In the genomic region with DNA sequence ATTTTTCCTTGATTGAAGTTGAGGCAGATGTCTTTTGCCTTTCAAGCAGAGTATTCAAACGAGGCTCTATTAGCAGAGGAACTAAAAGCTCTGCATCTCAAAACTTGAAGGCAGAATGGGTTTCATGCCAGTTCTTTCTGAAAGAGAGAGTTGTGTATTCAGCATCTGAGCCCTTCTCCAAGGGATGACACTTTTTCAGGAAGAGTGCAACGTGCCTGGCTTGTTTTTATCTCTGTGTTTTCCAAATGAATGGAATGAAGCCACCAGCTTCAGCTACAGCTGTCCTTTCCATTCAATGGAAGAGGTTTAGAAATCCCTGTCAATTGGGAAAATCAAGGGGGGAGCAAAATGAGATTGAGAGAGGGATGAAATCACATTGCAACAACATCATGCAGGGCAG, we compare ENCODE assay signal across 22 cellular contexts. TPM values are rescaled to one million over a fixed set of nuclear protein-coding genes. Genes with fewer than 3 reads are reported as not detected.
A peak's percentile ranks its signal among the peaks of the same experiment; 100 is the strongest.
DNase-seq lines count a peak whose midpoint lies in the region; ATAC-seq and TF ChIP-seq lines count a peak whose summit lies in the region.
"Had no signal": no experiment of that assay in that cellular context is flagged by ENCODE, and none has a peak within 500 bp of the region (broad histone marks: within the 10 kb centered on the region; RNA-seq: fewer than 3 reads in every experiment).

No MANE protein-coding gene starts in this region.

- H3K9me3 Mint-ChIP-seq in WTC11, result no peaks in the 10 kb centered on the region

- ATAC-seq in WTC11 (no peak), GM18502 (IDR thresholded peaks at IDR 0.05; ENCODE audit: poor library complexity, unreplicated experiment) (no peak)
- ATAC-seq: HepG2, Panc1 had no signal

- no peaks in the 10 kb centered on the region for H3K36me3 Mint-ChIP-seq in WTC11
- H3K36me3 Mint-ChIP-seq: CD4-positive, CD25-positive, alpha-beta regulatory T cell had no signal

- in situ Hi-C loops in G401 (cut with HindIII; ENCODE audit: low sequenced_read_pairs), result no loop called here

- CTCF ChIA-PET in WTC11 (lab: Charles Lee), result no interaction called here

- H3K27me3 Mint-ChIP-seq in WTC11 (ENCODE audit: low read depth), result no peaks in the 10 kb centered on the region

- H3K4me1 Mint-ChIP-seq in WTC11, result peaks cover 35% of the 10 kb centered on the region
- H3K4me1 Mint-ChIP-seq: CD4-positive, CD25-positive, alpha-beta regulatory T cell had no signal

- no peak for TF ChIP-seq CTCF in WTC11 (IDR thresholded peaks at IDR 0.05)

- POLR2A ChIA-PET in WTC11 (lab: Charles Lee), result no interaction called here

- no peak overlapping the region for H3K4me3 Mint-ChIP-seq in WTC11
- H3K4me3 Mint-ChIP-seq: CD4-positive, CD25-positive, alpha-beta regulatory T cell had no signal

- peak overlapping the region; percentile 84; the same call in 1 of the 2 replicates for H3K27ac Mint-ChIP-seq in WTC11
- H3K27ac Mint-ChIP-seq: CD4-positive, CD25-positive, alpha-beta regulatory T cell had no signal

- DNase-seq in G401 (ENCODE audit: low spot score) (peak; percentile 31), WTC11 (ENCODE audit: low spot score) (no peak), midbrain (lab: John Stamatoyannopoulos, UW) (peak; percentile 31), putamen (ENCODE audit: low spot score) (peak; percentile 22), NCI-H524 treated with DMSO at 0.1 percent for 48 hours (lab: John Stamatoyannopoulos, UW) (no peak), DMS79 (lab: John Stamatoyannopoulos, UW) (no peak)
- no peak for DNase-seq in activated CD8-positive, alpha-beta memory T cell treated with anti-CD3 and anti-CD28 coated beads for 24 hours
- DNase-seq: CD4-positive, CD25-positive, alpha-beta regulatory T cell; DMS153; Karpas-422; NCI-H1092; NCI-H1417 treated with DMSO at 0.1 percent for 48 hours; NCI-H1694 treated with DMSO at 0.1 percent for 48 hours; NCI-H2081 treated with DMSO at 0.1 percent for 48 hours; NCI-H524; NCI-H774; NK-92 treated with Interleukin-12 subunit alpha and Interleukin-12 subunit beta, amount 100 ng/mL, for 24 hours; SHP77 had no signal

TF ChIP-seq in WTC11, 78 proteins besides CTCF, POLR2A, EP300 and RAD21:
- TF ChIP-seq ARID4B (CRISPR knock-in tag; IDR thresholded peaks at IDR 0.05; ENCODE audit: borderline replicate concordance) (no peak), ZNF263 (CRISPR knock-in tag; IDR thresholded peaks at IDR 0.05; ENCODE audit: low read depth) (no peak), USF1 (CRISPR knock-in tag; IDR thresholded peaks at IDR 0.05) (no peak), ZNF219 (CRISPR knock-in tag; IDR thresholded peaks at IDR 0.05; ENCODE audit: borderline replicate concordance) (no peak), PRRX2 (CRISPR knock-in tag; IDR thresholded peaks at IDR 0.05) (no peak), SMAD3 (CRISPR knock-in tag; IDR thresholded peaks at IDR 0.05; ENCODE audit: borderline replicate concordance) (no peak), SMAD4 (CRISPR knock-in tag; IDR thresholded peaks at IDR 0.05) (no peak), JAZF1 (CRISPR knock-in tag; IDR thresholded peaks at IDR 0.05) (no peak), E2F4 (CRISPR knock-in tag; IDR thresholded peaks at IDR 0.05; ENCODE audit: borderline replicate concordance, low read depth) (no peak), ZNF416 (CRISPR knock-in tag; IDR thresholded peaks at IDR 0.05) (no peak), ZSCAN18 (CRISPR knock-in tag; IDR thresholded peaks at IDR 0.05) (no peak), TCF7 (CRISPR knock-in tag; IDR thresholded peaks at IDR 0.05; ENCODE audit: low read depth) (no peak), FOXJ3 (CRISPR knock-in tag; IDR thresholded peaks at IDR 0.05; ENCODE audit: borderline replicate concordance) (no peak), ATF1 (CRISPR knock-in tag; IDR thresholded peaks at IDR 0.05) (no peak), NFE2L1 (CRISPR knock-in tag; IDR thresholded peaks at IDR 0.05) (no peak), USF2 (CRISPR knock-in tag; IDR thresholded peaks at IDR 0.05) (no peak), IRF2 (CRISPR knock-in tag; IDR thresholded peaks at IDR 0.05; ENCODE audit: borderline replicate concordance, low read depth) (no peak)
- TF ChIP-seq, protein P1, sequence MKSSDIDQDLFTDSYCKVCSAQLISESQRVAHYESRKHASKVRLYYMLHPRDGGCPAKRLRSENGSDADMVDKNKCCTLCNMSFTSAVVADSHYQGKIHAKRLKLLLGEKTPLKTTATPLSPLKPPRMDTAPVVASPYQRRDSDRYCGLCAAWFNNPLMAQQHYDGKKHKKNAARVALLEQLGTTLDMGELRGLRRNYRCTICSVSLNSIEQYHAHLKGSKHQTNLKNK (CRISPR knock-in tag; IDR thresholded peaks at IDR 0.05), result no peak
TF ChIP-seq in WTC11: peak in this region for 0.

RNA-seq across cellular contexts. Expression of gene BEST3, which starts 14.6 kb away (rescaled TPM):
- total RNA-seq in G401 (2014; rRNA removed; shearing (Covaris generic)), result 0.61 TPM in 1 of 2 replicates, not detected in the other
- not detected in 3 replicates for total RNA-seq in WTC11 (2021)
- total RNA-seq: CD4-positive, CD25-positive, alpha-beta regulatory T cell; HepG2; SK-MEL-5 had no signal

RNA-seq across cellular contexts. Expression of gene RAB3IP, which starts 54.2 kb away (rescaled TPM):
- 0.37 TPM in 1 of 2 replicates, not detected in the other for total RNA-seq in G401 (2014; rRNA removed; shearing (Covaris generic))
- total RNA-seq in WTC11 (2021), result 42.8 to 47.2 TPM (median 43.4 TPM) in 3 replicates

Comparison
In these comparisons a context has a peak if more than half of its experiments do, and no peak if none do; other contexts are left out.
1. DNase-seq: peak in G401 (single experiment), midbrain (single experiment) and putamen (single experiment); none in WTC11 (single experiment), NCI-H524 treated with DMSO at 0.1 percent for 48 hours (single experiment), activated CD8-positive, alpha-beta memory T cell treated with anti-CD3 and anti-CD28 coated beads for 24 hours (single experiment) and DMS79 (single experiment).
2. RNA of gene RAB3IP, which starts 54.2 kb away (total RNA-seq): 42.8 to 47.2 TPM in WTC11; 0.37 TPM in G401; every median in the first group is over 10 times any median in the second.